8 cellular contexts compared by ENCODE assay signal in the genomic region with DNA sequence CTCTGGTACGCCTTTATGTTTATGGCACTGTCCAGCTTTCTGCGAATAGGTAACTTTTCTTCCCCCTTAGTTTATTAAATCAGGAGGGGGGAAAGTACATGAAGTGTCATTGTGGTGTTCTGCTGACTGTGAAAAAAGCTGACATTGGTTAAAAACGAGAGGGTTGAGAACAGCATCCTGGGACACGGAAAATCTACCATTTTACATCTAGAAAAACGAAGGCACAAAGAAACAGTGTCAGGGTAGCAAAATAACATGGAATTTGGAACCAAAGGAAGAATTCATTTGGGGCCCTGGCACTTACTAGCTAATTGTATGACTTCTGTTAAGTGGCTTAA. TPM values are rescaled to one million over a fixed set of nuclear protein-coding genes. Genes with fewer than 3 reads are reported as not detected.
DNase-seq lines count a peak whose midpoint lies in the region; ATAC-seq and TF ChIP-seq lines count a peak whose summit lies in the region.

No MANE protein-coding gene starts in this region.

- no peaks in the 10 kb centered on the region for H3K36me3 ChIP-seq in right atrium auricular region
- H3K36me3 ChIP-seq in brain microvascular endothelial cell (replicated peaks): no peaks in the 10 kb centered on the region
- no peaks in the 10 kb centered on the region for H3K36me3 ChIP-seq in muscle layer of colon (ENCODE audit: insufficient read depth, low read length)
- H3K36me3 ChIP-seq in aorta (ENCODE audit: control insufficient read depth in 1 of 2, insufficient read depth in 2 of 2, low read length in 1 of 2): no peaks in the 10 kb centered on the region

- DNase-seq in right atrium auricular region (ENCODE audit: low spot score) (no peak), Right ventricle myocardium superior (no peak), brain microvascular endothelial cell (no peak), aorta (no peak), ecto neural progenitor cell (ENCODE audit: low spot score) (no peak), KBM-7 (no peak)

- H3K27ac ChIP-seq in right atrium auricular region (no peak overlapping the region), brain microvascular endothelial cell (no peak overlapping the region), muscle layer of colon (ENCODE audit: low read depth, low read length) (peak overlapping the region; percentile 24), aorta (ENCODE audit: low read depth in 1 of 2, low read length in 2 of 2) (no peak overlapping the region)

- H3K4me1 ChIP-seq in right atrium auricular region (no peaks in the 10 kb centered on the region), muscle layer of colon (ENCODE audit: insufficient read depth, low read length) (peaks cover 8% of the 10 kb centered on the region), aorta (ENCODE audit: control insufficient read depth in 1 of 2, insufficient read depth in 2 of 2, low read length in 2 of 2) (no peaks in the 10 kb centered on the region)

- TF ChIP-seq CTCF in right atrium auricular region (IDR thresholded peaks at IDR 0.05) (no peak), brain microvascular endothelial cell (IDR thresholded peaks at IDR 0.05; ENCODE audit: low read depth, low read length, missing control alignments) (no peak)

- intact Hi-C loops in Right ventricle myocardium superior (cut with DNase I) (no loop called here), aorta (cut with DNase I) (loop anchor here in 1 of 2 donors (10.0 kb wide), 1 partner anchor 167 kb away; a partner anchor contains a TSS)

- no peak overlapping the region for H3K9ac ChIP-seq in muscle layer of colon (ENCODE audit: low read length)

- in situ Hi-C loops in brain microvascular endothelial cell (cut with HindIII; ENCODE audit: low pct_ligation_motif_present, low sequenced_read_pairs) (no loop called here), KBM-7 (cut with MboI; ENCODE audit: low pct_unique_long_range_greater_than_20kb, low sequenced_read_pairs) (no loop called here)

- ATAC-seq in Right ventricle myocardium superior (ENCODE audit: poor library complexity): no peak
- no peak for ATAC-seq in aorta (ENCODE audit: low FRiP score)
- no peak for ATAC-seq in HG02642 (IDR thresholded peaks at IDR 0.05; ENCODE audit: poor library complexity, unreplicated experiment)

- peak overlapping the region; percentile 55 to 66 for H3K4me3 ChIP-seq in right atrium auricular region
- peak overlapping the region; percentile 42 for H3K4me3 ChIP-seq in brain microvascular endothelial cell (ENCODE audit: low read depth, low read length)
- peak overlapping the region; percentile 67 to 73 for H3K4me3 ChIP-seq in muscle layer of colon (ENCODE audit: low read depth in 1 of 2, low read length in 2 of 2)
- H3K4me3 ChIP-seq in aorta (ENCODE audit: low read length in 2 of 2): peak overlapping the region; percentile 19 to 47

- H3K9me3 ChIP-seq in right atrium auricular region (no peaks in the 10 kb centered on the region), muscle layer of colon (ENCODE audit: low read length) (no peaks in the 10 kb centered on the region), aorta (ENCODE audit: control insufficient read depth, low read length) (no peaks in the 10 kb centered on the region)

- peaks cover 0 to 5% of the 10 kb centered on the region in 2 donors for H3K27me3 ChIP-seq in right atrium auricular region
- H3K27me3 ChIP-seq in brain microvascular endothelial cell (replicated peaks): no peaks in the 10 kb centered on the region
- H3K27me3 ChIP-seq in muscle layer of colon (ENCODE audit: control insufficient read depth in 1 of 2, insufficient read depth in 2 of 2, low read length in 2 of 2): peaks cover 7% of the 10 kb centered on the region in 2 donors
- no peaks in the 10 kb centered on the region for H3K27me3 ChIP-seq in aorta (ENCODE audit: control insufficient read depth in 1 of 2, insufficient read depth in 2 of 2, low read length in 1 of 2)

- WGBS in aorta, 2 donors: 19 to 33% methylated on average over 5 of the region's 5 CpGs

RNA-seq across cellular contexts. Expression of a gene that starts 1.2 kb away (rescaled TPM):
- total RNA-seq in right atrium auricular region (1 to 10 TPM; 4.6 to 6.8 TPM), Right ventricle myocardium superior (8.6 TPM), aorta (10 to 100 TPM; 11.6 to 17.3 TPM)
- 1 to 10 TPM; 4.0 to 6.3 TPM for polyA plus RNA-seq in aorta
